ENCODE assay signal across 1 cellular context in genomic region chr17:80969674-80970043, GRCh38.
TF ChIP-seq lines count a peak whose summit lies in the region.

No MANE protein-coding gene starts in this region.

TF ChIP-seq in HepG2, 621 proteins besides CTCF, POLR2A, EP300 and RAD21 (continued from another document and continues in another):
- no peak for TF ChIP-seq ZNF816 (CRISPR knock-in tag; IDR thresholded peaks at IDR 0.05; ENCODE audit: borderline replicate concordance)
- TF ChIP-seq CHCHD3 (CRISPR knock-in tag; IDR thresholded peaks at IDR 0.05), result 0 out of 2 replicates have a peak, but pooled peaks have one; percentile 17
- peak; percentile 72; the same call in 1 of the 2 replicates for TF ChIP-seq ZFP82 (CRISPR knock-in tag; IDR thresholded peaks at IDR 0.05; ENCODE audit: borderline replicate concordance)
- TF ChIP-seq ZNF124 (CRISPR knock-in tag; IDR thresholded peaks at IDR 0.05), result no peak
- TF ChIP-seq ZBTB34 (CRISPR knock-in tag; IDR thresholded peaks at IDR 0.05), result no peak
- no peak for TF ChIP-seq ZSCAN30 (CRISPR knock-in tag; IDR thresholded peaks at IDR 0.05)
- no peak for TF ChIP-seq NR2F2 (IDR thresholded peaks at IDR 0.05; ENCODE audit: borderline replicate concordance, low read depth)
- TF ChIP-seq LRRFIP1 (CRISPR knock-in tag; conservative IDR thresholded peaks at IDR 0.05), result no peak
- TF ChIP-seq ZBTB33 (CRISPR knock-in tag; IDR thresholded peaks at IDR 0.05), result no peak
- no peak for TF ChIP-seq ZNF616 (CRISPR knock-in tag; IDR thresholded peaks at IDR 0.05; ENCODE audit: low read depth)
- TF ChIP-seq SSRP1 (CRISPR knock-in tag; IDR thresholded peaks at IDR 0.05), result no peak
- TF ChIP-seq ZNF317 (CRISPR knock-in tag; IDR thresholded peaks at IDR 0.05), result no peak
- TF ChIP-seq TBX3 (IDR thresholded peaks at IDR 0.05; ENCODE audit: borderline replicate concordance), result no peak
- TF ChIP-seq NFYC (CRISPR knock-in tag; IDR thresholded peaks at IDR 0.05), result no peak
- no peak for TF ChIP-seq ZNF251 (CRISPR knock-in tag; IDR thresholded peaks at IDR 0.05)
- no peak for TF ChIP-seq ZNF138 (CRISPR knock-in tag; IDR thresholded peaks at IDR 0.05; ENCODE audit: low read depth)
- TF ChIP-seq ZNF770 (CRISPR knock-in tag; IDR thresholded peaks at IDR 0.05), result no peak
- no peak for TF ChIP-seq ZBTB10 (CRISPR knock-in tag; IDR thresholded peaks at IDR 0.05; ENCODE audit: borderline replicate concordance)
- no peak for TF ChIP-seq SPEN (CRISPR knock-in tag; IDR thresholded peaks at IDR 0.05; ENCODE audit: low read depth)
- no peak for TF ChIP-seq ZNF883 (CRISPR knock-in tag; IDR thresholded peaks at IDR 0.05; ENCODE audit: not compliant biosample characterization)
- no peak for TF ChIP-seq ZNF282 (IDR thresholded peaks at IDR 0.05; ENCODE audit: partially characterized antibody)
- TF ChIP-seq ETV6 (CRISPR knock-in tag; conservative IDR thresholded peaks at IDR 0.05), result no peak
- no peak for TF ChIP-seq CCAR2 (optimal IDR thresholded peaks at IDR 0.05; ENCODE audit: low read depth, low read length)
- no peak for TF ChIP-seq ZBTB42 (CRISPR knock-in tag; IDR thresholded peaks at IDR 0.05)
- TF ChIP-seq NFKB2 (CRISPR knock-in tag; IDR thresholded peaks at IDR 0.05; ENCODE audit: borderline replicate concordance), result 0 out of 2 replicates have a peak, but pooled peaks have one; percentile 11
- TF ChIP-seq CSRNP1 (CRISPR knock-in tag; IDR thresholded peaks at IDR 0.05), result no peak
- no peak for TF ChIP-seq ZNF281 (CRISPR knock-in tag; IDR thresholded peaks at IDR 0.05; ENCODE audit: borderline replicate concordance)
- no peak for TF ChIP-seq HIVEP1 (CRISPR knock-in tag; IDR thresholded peaks at IDR 0.05)
- no peak for TF ChIP-seq CC2D1A (CRISPR knock-in tag; IDR thresholded peaks at IDR 0.05)
- TF ChIP-seq ZFP41 (CRISPR knock-in tag; IDR thresholded peaks at IDR 0.05; ENCODE audit: borderline replicate concordance), result 0 out of 2 replicates have a peak, but pooled peaks have one; percentile 24
- TF ChIP-seq ASH2L (IDR thresholded peaks at IDR 0.05; ENCODE audit: insufficient read length, low read depth, low read length), result no peak
- no peak for TF ChIP-seq ZBTB4 (CRISPR knock-in tag; IDR thresholded peaks at IDR 0.05; ENCODE audit: borderline replicate concordance)
- no peak for TF ChIP-seq PHF5A (CRISPR knock-in tag; IDR thresholded peaks at IDR 0.05; ENCODE audit: low read depth, unreplicated experiment)
- no peak for TF ChIP-seq CEBPG (CRISPR knock-in tag; IDR thresholded peaks at IDR 0.05)
- TF ChIP-seq DR1 (CRISPR knock-in tag; IDR thresholded peaks at IDR 0.05), result no peak
- TF ChIP-seq NFE2L1 (CRISPR knock-in tag; IDR thresholded peaks at IDR 0.05; ENCODE audit: borderline replicate concordance), result no peak
- no peak for TF ChIP-seq RNF2 (conservative IDR thresholded peaks at IDR 0.05; ENCODE audit: low read depth)
